13 cellular contexts compared by ENCODE assay signal in genomic region chr9:136570191-136570845, GRCh38.
"Had no signal": no experiment of that assay in that cellular context is flagged by ENCODE, and none has a peak within 500 bp of the region (broad histone marks: within the 10 kb centered on the region; RNA-seq: fewer than 3 reads in every experiment).

No MANE protein-coding gene starts in this region.

- H3K27me3 ChIP-seq: ovary had no signal

- DNase-seq: activated CD4-positive, alpha-beta T cell treated with anti-CD3 and anti-CD28 coated beads, Interleukin-2, amount 50 U/mL, for 1 hour; activated naive CD4-positive, alpha-beta T cell; activated T-cell treated with anti-CD3 and anti-CD28 coated beads for 4 hours; anterior cingulate cortex; effector memory CD4-positive, alpha-beta T cell; foreskin melanocyte; head of caudate nucleus had no signal

- ATAC-seq: stimulated activated effector memory CD8-positive, alpha-beta T cell treated with anti-CD3 and anti-CD28 coated beads, Interleukin-12 subunit alpha, Interleukin-12 subunit beta, amount 100 ng/mL, for 72 hours had no signal

- H3K9me3 ChIP-seq: ovary had no signal

- H3K9me3 Mint-ChIP-seq: dendritic cell treated with granulocyte-macrophage colony-stimulating factor and Interleukin-4, amounts not matched to agents 40 ng/mL and 50 ng/mL, for 4 days; neural crest cell; stimulated activated effector memory CD8-positive, alpha-beta T cell treated with anti-CD3 and anti-CD28 coated beads, Interleukin-12 subunit alpha, Interleukin-12 subunit beta, amount 100 ng/mL, for 72 hours; type B pancreatic cell had no signal

- H3K4me3 ChIP-seq: ovary had no signal

- H3K27ac Mint-ChIP-seq: memory B cell; stimulated activated effector memory CD8-positive, alpha-beta T cell treated with anti-CD3 and anti-CD28 coated beads, Interleukin-12 subunit alpha, Interleukin-12 subunit beta, amount 100 ng/mL, for 72 hours had no signal

- H3K4me3 Mint-ChIP-seq: dendritic cell treated with granulocyte-macrophage colony-stimulating factor and Interleukin-4, amounts not matched to agents 40 ng/mL and 50 ng/mL, for 4 days; memory B cell; stimulated activated effector memory CD8-positive, alpha-beta T cell treated with anti-CD3 and anti-CD28 coated beads, Interleukin-12 subunit alpha, Interleukin-12 subunit beta, amount 100 ng/mL, for 72 hours; type B pancreatic cell had no signal

- H3K27ac ChIP-seq: ovary had no signal

- H3K36me3 ChIP-seq: ovary had no signal

- H3K27me3 Mint-ChIP-seq: type B pancreatic cell had no signal

- H3K36me3 Mint-ChIP-seq: memory B cell, type B pancreatic cell had no signal
